20 cellular contexts compared by ENCODE assay signal in genomic region chr15:48309740-48310139, GRCh38. TPM values are rescaled to one million over a fixed set of nuclear protein-coding genes. Genes with fewer than 3 reads are reported as not detected.
DNase-seq lines count a peak whose midpoint lies in the region; ATAC-seq and TF ChIP-seq lines count a peak whose summit lies in the region.
"Had no signal": no experiment of that assay in that cellular context is flagged by ENCODE, and none has a peak within 500 bp of the region (broad histone marks: within the 10 kb centered on the region; RNA-seq: fewer than 3 reads in every experiment).

No MANE protein-coding gene starts in this region.

- H3K79me2 ChIP-seq in mammary epithelial cell (ENCODE audit: insufficient read depth, low read length), result no peaks in the 10 kb centered on the region
- no peaks in the 10 kb centered on the region for H3K79me2 ChIP-seq in trophoblast cell (ENCODE audit: control insufficient read depth, insufficient read depth, low read length, poor library complexity)

- no peaks in the 10 kb centered on the region for H3K36me3 Mint-ChIP-seq in activated CD4-positive, alpha-beta T cell treated with anti-CD3 and anti-CD28 coated beads, Interleukin-2, amount 10 ng/mL, durations not matched to agents 24 days and 14 days (ENCODE audit: low read depth)
- no peaks in the 10 kb centered on the region for H3K36me3 Mint-ChIP-seq in T-helper 17 cell (ENCODE audit: low read depth)
- H3K36me3 Mint-ChIP-seq: CD4-positive, CD25-positive, alpha-beta regulatory T cell; CD8-positive, alpha-beta T cell had no signal

- H3K9me3 ChIP-seq in mammary epithelial cell (replicated peaks; ENCODE audit: insufficient read depth, low read length) (no peaks in the 10 kb centered on the region), trophoblast cell (ENCODE audit: insufficient read depth, low read depth, low read length) (no peaks in the 10 kb centered on the region), T-helper 17 cell (ENCODE audit: control insufficient read depth, low read length, poor library complexity, severe bottlenecking) (no peaks in the 10 kb centered on the region)
- H3K9me3 ChIP-seq: BLaER1, Caco-2 had no signal

- CTCF ChIA-PET in mammary epithelial cell (lab: Charles Lee; ENCODE audit: low non-redundant PET), result no interaction called here

- H3K4ac ChIP-seq in trophoblast cell (ENCODE audit: low read depth, low read length), result no peak overlapping the region

- no peak overlapping the region for H3K27ac Mint-ChIP-seq in activated CD4-positive, alpha-beta T cell treated with anti-CD3 and anti-CD28 coated beads, Interleukin-2, amount 10 ng/mL, durations not matched to agents 24 days and 14 days
- no peak overlapping the region for H3K27ac Mint-ChIP-seq in T-helper 17 cell
- H3K27ac Mint-ChIP-seq: B cell; CD4-positive, CD25-positive, alpha-beta regulatory T cell; CD8-positive, alpha-beta T cell; H9 had no signal

- H3K27me3 ChIP-seq in mammary epithelial cell (ENCODE audit: insufficient read depth, low read length) (no peaks in the 10 kb centered on the region), trophoblast cell (ENCODE audit: insufficient read depth, low read length) (no peaks in the 10 kb centered on the region)
- H3K27me3 ChIP-seq: BLaER1 had no signal

- 75% methylated on average over 2 of the region's 2 CpGs for WGBS in mammary epithelial cell (ENCODE audit: low coverage, missing lambda C conversion rate)
- no CpG with 5 or more reads among the region's 2 CpGs for WGBS in trophoblast cell (ENCODE audit: extremely low coverage, insufficient coverage, insufficient read length)

- no peaks in the 10 kb centered on the region for H3K4me1 Mint-ChIP-seq in activated CD4-positive, alpha-beta T cell treated with anti-CD3 and anti-CD28 coated beads, Interleukin-2, amount 10 ng/mL, durations not matched to agents 24 days and 14 days
- no peaks in the 10 kb centered on the region for H3K4me1 Mint-ChIP-seq in T-helper 17 cell
- H3K4me1 Mint-ChIP-seq: B cell had no signal

- H3K4me3 ChIP-seq in mammary epithelial cell (replicated peaks in 1 of 3; ENCODE audit: insufficient read depth in 1 of 3, low read depth in 2 of 3, low read length in 3 of 3) (no peak overlapping the region), epithelial cell of esophagus (ENCODE audit: low read length) (no peak overlapping the region), trophoblast cell (ENCODE audit: low read depth, low read length) (no peak overlapping the region)
- H3K4me3 ChIP-seq: BLaER1, GM23248 had no signal

- H3K18ac ChIP-seq in trophoblast cell (ENCODE audit: low read length), result no peak overlapping the region

- H2AK5ac ChIP-seq in trophoblast cell (ENCODE audit: low read length), result no peak overlapping the region

- in situ Hi-C loops in mammary epithelial cell (cut with MboI; ENCODE audit: low sequenced_read_pairs in 2 of 2), result no loop called here

- H3K4me1 ChIP-seq in mammary epithelial cell (ENCODE audit: insufficient read depth, low read length) (no peaks in the 10 kb centered on the region), trophoblast cell (ENCODE audit: control insufficient read depth in 1 of 2, insufficient read depth in 2 of 2, low read length in 2 of 2) (no peaks in the 10 kb centered on the region)
- H3K4me1 ChIP-seq: Caco-2 had no signal

- no peak overlapping the region for H3K9ac ChIP-seq in mammary epithelial cell (ENCODE audit: insufficient read depth, low read length)
- H3K9ac ChIP-seq in trophoblast cell (ENCODE audit: low read length), result no peak overlapping the region
- H3K9ac ChIP-seq: BLaER1, GM23248 had no signal

- H2BK120ac ChIP-seq in trophoblast cell (ENCODE audit: insufficient read depth, low read length, poor library complexity), result no peak overlapping the region

- H3K27ac ChIP-seq in mammary epithelial cell (ENCODE audit: insufficient read depth, low read depth, low read length) (peak overlapping the region; percentile 35), trophoblast cell (ENCODE audit: low read depth, low read length) (no peak overlapping the region)
- H3K27ac ChIP-seq: 22Rv1, BLaER1, C4-2B, GM23248 had no signal

- no peak overlapping the region for H4K8ac ChIP-seq in trophoblast cell (ENCODE audit: low read depth, low read length)

- no TSS peak for BruUV-seq in mammary epithelial cell (replicated peaks; lab: Mats Ljungman, UMichigan)

- H4K20me1 ChIP-seq in mammary epithelial cell (ENCODE audit: insufficient read depth, low read length), result no peaks in the 10 kb centered on the region
- H4K20me1 ChIP-seq: BLaER1 had no signal

- H3K4me2 ChIP-seq in mammary epithelial cell (ENCODE audit: insufficient read depth, low read depth, low read length) (no peak overlapping the region), trophoblast cell (ENCODE audit: low read length) (no peak overlapping the region)
- H3K4me2 ChIP-seq: BLaER1 had no signal

- no peaks in the 10 kb centered on the region for H3K36me3 ChIP-seq in mammary epithelial cell (ENCODE audit: insufficient read depth, low read length)
- no peaks in the 10 kb centered on the region for H3K36me3 ChIP-seq in trophoblast cell (ENCODE audit: control insufficient read depth in 1 of 2, insufficient read depth in 2 of 2, low read length in 2 of 2)
- H3K36me3 ChIP-seq: BLaER1 had no signal

- peaks cover 15% of the 10 kb centered on the region for H3K27me3 Mint-ChIP-seq in activated CD4-positive, alpha-beta T cell treated with anti-CD3 and anti-CD28 coated beads, Interleukin-2, amount 10 ng/mL, durations not matched to agents 24 days and 14 days
- peaks cover 9% of the 10 kb centered on the region for H3K27me3 Mint-ChIP-seq in T-helper 17 cell
- H3K27me3 Mint-ChIP-seq: B cell had no signal

- no peak overlapping the region for H2BK12ac ChIP-seq in trophoblast cell (ENCODE audit: low read length)

- H3K79me1 ChIP-seq in trophoblast cell (ENCODE audit: low read length), result no peaks in the 10 kb centered on the region

- H4K91ac ChIP-seq in trophoblast cell (ENCODE audit: low read depth, low read length), result no peak overlapping the region

- dilution Hi-C loops in mammary epithelial cell (cut with HindIII; ENCODE audit: low sequenced_read_pairs), result no loop called here

- ATAC-seq in GM18858 (IDR thresholded peaks at IDR 0.05; ENCODE audit: unreplicated experiment), result no peak
- no peak for ATAC-seq in T-helper 17 cell
- ATAC-seq: CD8-positive, alpha-beta T cell; HCT116 had no signal

- TF ChIP-seq CTCF in mammary epithelial cell (conservative IDR thresholded peaks at IDR 0.05 in 1 of 2, IDR thresholded peaks at IDR 0.05 in 1 of 2; ENCODE audit: extremely low read depth in 1 of 2, insufficient read depth in 1 of 2, low read depth in 1 of 2, low read length in 2 of 2) (no peak), epithelial cell of esophagus (IDR thresholded peaks at IDR 0.05; ENCODE audit: insufficient read depth, low read depth, low read length, missing control alignments) (no peak)

- H3K9me3 Mint-ChIP-seq in activated CD4-positive, alpha-beta T cell treated with anti-CD3 and anti-CD28 coated beads, Interleukin-2, amount 10 ng/mL, durations not matched to agents 24 days and 14 days, result no peaks in the 10 kb centered on the region
- H3K9me3 Mint-ChIP-seq: CD4-positive, CD25-positive, alpha-beta regulatory T cell; CD8-positive, alpha-beta T cell; H9 had no signal

- H2AFZ ChIP-seq in mammary epithelial cell (ENCODE audit: low read depth, low read length) (no peak overlapping the region), trophoblast cell (ENCODE audit: insufficient read depth, low read length, poor library complexity) (no peak overlapping the region)
- H2AFZ ChIP-seq: GM23248 had no signal

- H3K23ac ChIP-seq in trophoblast cell (ENCODE audit: low read length), result no peak overlapping the region

- no peak overlapping the region for H3K4me3 Mint-ChIP-seq in activated CD4-positive, alpha-beta T cell treated with anti-CD3 and anti-CD28 coated beads, Interleukin-2, amount 10 ng/mL, durations not matched to agents 24 days and 14 days
- H3K4me3 Mint-ChIP-seq in T-helper 17 cell, result no peak overlapping the region
- H3K4me3 Mint-ChIP-seq: B cell; CD4-positive, CD25-positive, alpha-beta regulatory T cell; CD8-positive, alpha-beta T cell; H9 had no signal

- no peak overlapping the region for H2BK5ac ChIP-seq in trophoblast cell (ENCODE audit: low read depth, low read length, poor library complexity)

- DNase-seq in activated CD4-positive, alpha-beta T cell treated with anti-CD3 and anti-CD28 coated beads, Interleukin-2, amount 10 ng/mL, durations not matched to agents 24 days and 14 days, result peak; percentile 14
- DNase-seq in activated CD4-positive, alpha-beta T cell treated with anti-CD3 and anti-CD28 coated beads, Interleukin-2, amount 50 U/mL, for 1 hour, result no peak
- DNase-seq in mammary epithelial cell, result peak; percentile 67
- DNase-seq in epithelial cell of esophagus (ENCODE audit: low read depth), result peak; percentile 74
- DNase-seq in trophoblast cell, result peak; percentile 23 to 58
- no peak for DNase-seq in SHP77 treated with DMSO at 0.1 percent for 48 hours (lab: John Stamatoyannopoulos, UW)
- DNase-seq in T-helper 17 cell, result no peak
- DNase-seq: Caco-2; CD4-positive, CD25-positive, alpha-beta regulatory T cell; CD8-positive, alpha-beta T cell; DMS153; DND-41; GM23248; H9 had no signal

- H4K12ac ChIP-seq in trophoblast cell (ENCODE audit: low read depth, low read length), result no peak overlapping the region

- H3K14ac ChIP-seq in trophoblast cell (ENCODE audit: low read length), result no peak overlapping the region

- intact Hi-C loops in activated CD4-positive, alpha-beta T cell treated with anti-CD3 and anti-CD28 coated beads, Interleukin-2, amount 10 ng/mL, durations not matched to agents 24 days and 14 days (cut with micrococcal nuclease), result no loop called here
- intact Hi-C loops in mammary epithelial cell (cut with micrococcal nuclease), result no loop called here

RNA-seq across cellular contexts. Expression of gene DUT, which starts 21.5 kb away (rescaled TPM):
- total RNA-seq in activated CD4-positive, alpha-beta T cell treated with anti-CD3 and anti-CD28 coated beads, Interleukin-2, amount 10 ng/mL, durations not matched to agents 24 days and 14 days, result 259 and 273 TPM in 2 replicates
- 100 to 1,000 TPM in 1 of 2 donors, 10 to 100 TPM in 1; 46.2 to 128 TPM for total RNA-seq in mammary epithelial cell
- polyA plus RNA-seq in mammary epithelial cell, result 60.7 TPM
- polyA minus RNA-seq in mammary epithelial cell, result 10.1 TPM
- polyA plus RNA-seq in trophoblast cell (2013), result 52.1 and 53.1 TPM in 2 replicates
- total RNA-seq in T-helper 17 cell, result 10 to 100 TPM; 64.1 to 70.1 TPM

Comparison
In these comparisons a context has a peak if more than half of its experiments do, and no peak if none do; other contexts are left out.
1. DNase-seq: peak in activated CD4-positive, alpha-beta T cell treated with anti-CD3 and anti-CD28 coated beads, Interleukin-2, amount 10 ng/mL, durations not matched to agents 24 days and 14 days (single experiment), mammary epithelial cell (single experiment), epithelial cell of esophagus (single experiment) and trophoblast cell (2 of 2); none in activated CD4-positive, alpha-beta T cell treated with anti-CD3 and anti-CD28 coated beads, Interleukin-2, amount 50 U/mL, for 1 hour (single experiment), SHP77 treated with DMSO at 0.1 percent for 48 hours (single experiment) and T-helper 17 cell (0 of 3).